Comparison of ENCODE assay signal across 21 cellular contexts in genomic region chr15:78088773-78089080, GRCh38. TPM values are rescaled to one million over a fixed set of nuclear protein-coding genes. Genes with fewer than 3 reads are reported as not detected.
A peak's percentile ranks its signal among the peaks of the same experiment; 100 is the strongest.
DNase-seq lines count a peak whose midpoint lies in the region; TF ChIP-seq lines count a peak whose summit lies in the region.
"Had no signal": no experiment of that assay in that cellular context is flagged by ENCODE, and none has a peak within 500 bp of the region (broad histone marks: within the 10 kb centered on the region; RNA-seq: fewer than 3 reads in every experiment).

No MANE protein-coding gene starts in this region.

- H3K9me3 Mint-ChIP-seq in Caco-2 (ENCODE audit: unreplicated experiment) (no peaks in the 10 kb centered on the region), progenitor cell of endocrine pancreas (ENCODE audit: low read depth) (no peaks in the 10 kb centered on the region), type B pancreatic cell (no peaks in the 10 kb centered on the region)
- H3K9me3 Mint-ChIP-seq: CD4-positive, CD25-positive, alpha-beta regulatory T cell had no signal

- DNase-seq in Caco-2 = peak; percentile 54 to 63
- peak; percentile 16 for DNase-seq in LoVo (ENCODE audit: low spot score)
- DNase-seq in hepatocyte (ENCODE audit: low spot score) = no peak
- no peak for DNase-seq in progenitor cell of endocrine pancreas (ENCODE audit: low spot score, unreplicated experiment)
- DNase-seq in NCI-H1436 treated with DMSO at 0.1 percent for 48 hours (lab: John Stamatoyannopoulos, UW) = no peak
- DNase-seq in putamen (ENCODE audit: low spot score) = no peak
- no peak for DNase-seq in spleen
- DNase-seq in type B pancreatic cell (ENCODE audit: extremely low spot score, unreplicated experiment) = no peak
- DNase-seq: ACHN; AML-193; Calu3; CD4-positive, CD25-positive, alpha-beta regulatory T cell; DMS53; NCI-H1436; NCI-H2081; NCI-H510A; PC-3; SJCRH30 had no signal

- H3K36me3 Mint-ChIP-seq in Caco-2 (ENCODE audit: insufficient read depth, unreplicated experiment) (no peaks in the 10 kb centered on the region), progenitor cell of endocrine pancreas (ENCODE audit: insufficient read depth) (no peaks in the 10 kb centered on the region), type B pancreatic cell (no peaks in the 10 kb centered on the region)
- H3K36me3 Mint-ChIP-seq: CD4-positive, CD25-positive, alpha-beta regulatory T cell had no signal

- H3K4me3 Mint-ChIP-seq in Caco-2 (ENCODE audit: unreplicated experiment) = peak overlapping the region; percentile 5
- H3K4me3 Mint-ChIP-seq in progenitor cell of endocrine pancreas (ENCODE audit: low read depth) = no peak overlapping the region
- H3K4me3 Mint-ChIP-seq in type B pancreatic cell = no peak overlapping the region
- H3K4me3 Mint-ChIP-seq: CD4-positive, CD25-positive, alpha-beta regulatory T cell had no signal

- WGBS in hepatocyte (ENCODE audit: low lambda C conversion rate, missing lambda C conversion rate) = 58% methylated on average over 3 of the region's 3 CpGs
- WGBS in spleen, 5 donors = 88 to 95% (median 92%) methylated on average over 3 of the region's 3 CpGs

- CTCF ChIA-PET in Caco-2 (lab: Charles Lee) = interaction anchor here (0.6 to 1.0 kb wide), 3 partner anchors 17 to 107 kb away, joined by 3 to 9 read pairs (median 3); no protein-coding TSS in a partner anchor

- H3K9me2 ChIP-seq in hepatocyte (replicated peaks; ENCODE audit: insufficient read depth) = no peaks in the 10 kb centered on the region

- H3K36me3 ChIP-seq in Caco-2 (ENCODE audit: control insufficient read depth, insufficient read depth, low read length) = no peaks in the 10 kb centered on the region
- H3K36me3 ChIP-seq in hepatocyte (replicated peaks; ENCODE audit: insufficient read depth, low read depth) = no peaks in the 10 kb centered on the region
- H3K36me3 ChIP-seq in spleen = no peaks in the 10 kb centered on the region
- H3K36me3 ChIP-seq: SJCRH30 had no signal

- no peak overlapping the region for H3K4me3 ChIP-seq in Caco-2 (ENCODE audit: low read depth, low read length)
- no peak overlapping the region for H3K4me3 ChIP-seq in hepatocyte
- no peak overlapping the region for H3K4me3 ChIP-seq in spleen
- H3K4me3 ChIP-seq: K562, SJCRH30 had no signal

- no TSS peak for BruUV-seq in Caco-2 (replicated peaks; lab: Mats Ljungman, UMichigan)

- POLR2A ChIA-PET in Caco-2 (lab: Charles Lee) = no interaction called here

- TF ChIP-seq CTCF in Caco-2 (IDR thresholded peaks at IDR 0.05; ENCODE audit: insufficient read depth in 1 of 2, low read depth in 1 of 2, low read length in 1 of 2, severe bottlenecking in 1 of 2, unreplicated experiment in 1 of 2) (no peak), hepatocyte (IDR thresholded peaks at IDR 0.05; ENCODE audit: poor library complexity) (no peak), progenitor cell of endocrine pancreas (IDR thresholded peaks at IDR 0.05; ENCODE audit: unreplicated experiment) (no peak), spleen (IDR thresholded peaks at IDR 0.05 in 8 of 11, conservative IDR thresholded peaks at IDR 0.05 in 3 of 11) (no peak), type B pancreatic cell (conservative IDR thresholded peaks at IDR 0.05) (no peak)

- peak overlapping the region; percentile 7 for H3K27ac Mint-ChIP-seq in Caco-2 (ENCODE audit: unreplicated experiment)
- H3K27ac Mint-ChIP-seq in progenitor cell of endocrine pancreas = peak overlapping the region; percentile 51
- no peak overlapping the region for H3K27ac Mint-ChIP-seq in type B pancreatic cell
- H3K27ac Mint-ChIP-seq: CD4-positive, CD25-positive, alpha-beta regulatory T cell had no signal

- H3K4me1 ChIP-seq in Caco-2 (peaks cover 22% of the 10 kb centered on the region), hepatocyte (ENCODE audit: insufficient read depth) (peaks cover 25% of the 10 kb centered on the region), spleen (peaks cover 5 to 58% (median 36%) of the 10 kb centered on the region in 6 donors)

- intact Hi-C loops in Caco-2 (cut with micrococcal nuclease; ENCODE audit: unreplicated experiment) = loop anchor here (1.0 kb wide), 1 partner anchor 11 kb away; the partner anchor contains the start of gene TBC1D2B
- intact Hi-C loops in spleen (cut with DNase I; ENCODE audit: low total_unique reads) = no loop called here

- no peak for TF ChIP-seq POLR2A in spleen (IDR thresholded peaks at IDR 0.05)

- H2AFZ ChIP-seq in hepatocyte = no peak overlapping the region

- H3K4me1 Mint-ChIP-seq in Caco-2 (ENCODE audit: low read depth, unreplicated experiment) = no peaks in the 10 kb centered on the region
- peaks cover 9% of the 10 kb centered on the region for H3K4me1 Mint-ChIP-seq in progenitor cell of endocrine pancreas (ENCODE audit: low read depth)
- peaks cover 4% of the 10 kb centered on the region for H3K4me1 Mint-ChIP-seq in type B pancreatic cell (ENCODE audit: unreplicated experiment)
- H3K4me1 Mint-ChIP-seq: CD4-positive, CD25-positive, alpha-beta regulatory T cell had no signal

- peak overlapping the region; percentile 56 for H3K27ac ChIP-seq in hepatocyte
- H3K27ac ChIP-seq in spleen = peak overlapping the region in 1 of 8 donors; percentile 19
- H3K27ac ChIP-seq: HL-60, RWPE1, SJCRH30 had no signal

- H3K4me2 ChIP-seq in hepatocyte = peak overlapping the region; percentile 19

- no peaks in the 10 kb centered on the region for H3K27me3 Mint-ChIP-seq in Caco-2 (ENCODE audit: insufficient read depth, unreplicated experiment)
- H3K27me3 Mint-ChIP-seq in progenitor cell of endocrine pancreas = peaks cover 11% of the 10 kb centered on the region
- H3K27me3 Mint-ChIP-seq in type B pancreatic cell = no peaks in the 10 kb centered on the region
- H3K27me3 Mint-ChIP-seq: CD4-positive, CD25-positive, alpha-beta regulatory T cell had no signal

- no peaks in the 10 kb centered on the region for H3K9me3 ChIP-seq in Caco-2
- H3K9me3 ChIP-seq in hepatocyte (ENCODE audit: low read depth) = no peaks in the 10 kb centered on the region
- no peaks in the 10 kb centered on the region for H3K9me3 ChIP-seq in spleen
- H3K9me3 ChIP-seq: SJCRH30 had no signal

- H3K27me3 ChIP-seq in Caco-2 (replicated peaks; ENCODE audit: control insufficient read depth, insufficient read depth, low read length) (no peaks in the 10 kb centered on the region), hepatocyte (no peaks in the 10 kb centered on the region), spleen (replicated peaks in 1 of 7) (no peaks in the 10 kb centered on the region)
- H3K27me3 ChIP-seq: SJCRH30 had no signal

- H3K79me2 ChIP-seq in hepatocyte = no peaks in the 10 kb centered on the region

- H4K20me1 ChIP-seq in hepatocyte (ENCODE audit: insufficient read depth, poor library complexity, severe bottlenecking) = no peaks in the 10 kb centered on the region

RNA-seq across cellular contexts. Expression of gene SH2D7, which starts 3.6 kb away (rescaled TPM):
- total RNA-seq in Caco-2 (2022) (not detected in 2 replicates), hepatocyte (not detected in 2 replicates), progenitor cell of endocrine pancreas (not detected in 2 replicates), spleen (not detected), type B pancreatic cell (ENCODE audit: low replicate concordance) (not detected in 2 replicates)
- polyA plus RNA-seq in hepatocyte (0.22 TPM in 1 of 2 replicates, not detected in the other), spleen (not detected)
- total RNA-seq: Calu3; CD4-positive, CD25-positive, alpha-beta regulatory T cell; K562; PC-3 had no signal
- polyA plus RNA-seq: K562 had no signal

RNA-seq across cellular contexts. Expression of gene TBC1D2B, which starts 11.2 kb away (rescaled TPM):
- total RNA-seq in Caco-2 (2022) (18.3 and 19.1 TPM in 2 replicates), hepatocyte (33.8 and 38.4 TPM in 2 replicates), progenitor cell of endocrine pancreas (10.8 and 15.4 TPM in 2 replicates), spleen (100 to 1,000 TPM in 5 of 7 donors, 10 to 100 TPM in 2; 88.7 to 131 (median 106) TPM), type B pancreatic cell (ENCODE audit: low replicate concordance) (17.4 and 22.1 TPM in 2 replicates)
- polyA plus RNA-seq in hepatocyte (24.8 and 29.3 TPM in 2 replicates), spleen (10 to 100 TPM in 2 of 3 donors, 1 to 10 TPM in 1; 9.4 to 19.4 (median 10.0) TPM)

RNA-seq across cellular contexts. Expression of gene CIB2, which starts 42.5 kb away (rescaled TPM):
- total RNA-seq in Caco-2 (2022) (0.67 and 0.75 TPM in 2 replicates), hepatocyte (48.9 and 68.9 TPM in 2 replicates), progenitor cell of endocrine pancreas (41.6 and 44.9 TPM in 2 replicates), spleen (1 to 10 TPM; 1.0 to 5.0 (median 3.5) TPM), type B pancreatic cell (ENCODE audit: low replicate concordance) (15.7 and 20.1 TPM in 2 replicates)
- polyA plus RNA-seq in hepatocyte (40.5 and 46.3 TPM in 2 replicates), spleen (1 to 10 TPM; 1.7 to 3.2 (median 3.1) TPM)

Comparison
In these comparisons a context has a peak if more than half of its experiments do, and no peak if none do; other contexts are left out.
1. DNase-seq: peak in Caco-2 (2 of 2) and LoVo (single experiment); none in hepatocyte (single experiment), progenitor cell of endocrine pancreas (single experiment), NCI-H1436 treated with DMSO at 0.1 percent for 48 hours (single experiment), putamen (single experiment), spleen (single experiment) and type B pancreatic cell (single experiment).